Comparison of ENCODE assay signal across 27 cellular contexts in genomic region chrX:23726196-23726595, GRCh38.
DNase-seq lines count a peak whose midpoint lies in the region; ATAC-seq lines count a peak whose summit lies in the region.
"Had no signal": no experiment of that assay in that cellular context is flagged by ENCODE, and none has a peak within 500 bp of the region (broad histone marks: within the 10 kb centered on the region; RNA-seq: fewer than 3 reads in every experiment).

No MANE protein-coding gene starts in this region.

- peak overlapping the region; percentile 60 for H3K27ac Mint-ChIP-seq in activated naive CD8-positive, alpha-beta T cell treated with anti-CD3 and anti-CD28 coated beads, Interleukin-2, amount 50 U/mL, for 24 hours
- H3K27ac Mint-ChIP-seq: activated CD4-positive, alpha-beta memory T cell treated with anti-CD3 and anti-CD28 coated beads, Interleukin-2, amount 10 ng/mL, durations not matched to agents 7 days and 5 days; H9; WTC11 had no signal

- DNase-seq in AML-193 (lab: John Stamatoyannopoulos, UW) (peak; percentile 25 to 47), CD1c-positive myeloid dendritic cell (ENCODE audit: extremely low spot score) (peak; percentile 38), NOMO-1 treated with dmso at 0.1 percent for 144 hours (lab: John Stamatoyannopoulos, UW; ENCODE audit: unreplicated experiment) (peak; percentile 45), NCI-H2029 treated with DMSO at 0.1 percent for 48 hours (lab: John Stamatoyannopoulos, UW) (no peak)
- no peak for DNase-seq in activated naive CD8-positive, alpha-beta T cell treated with anti-CD3 and anti-CD28 coated beads, Interleukin-2, amount 50 U/mL, for 24 hours
- DNase-seq: activated CD4-positive, alpha-beta memory T cell treated with anti-CD3 and anti-CD28 coated beads, Interleukin-2, amount 10 ng/mL, durations not matched to agents 7 days and 5 days; activated naive CD4-positive, alpha-beta T cell treated with anti-CD3 and anti-CD28 coated beads, Interleukin-2, amount 50 U/mL, for 16 hours; activated T-cell treated with anti-CD3 and anti-CD28 coated beads, Interleukin-2, amount 50 U/mL, for 4 hours; CD4-positive, alpha-beta memory T cell; DMS 273 treated with DMSO at 0.1 percent for 48 hours; dorsolateral prefrontal cortex; H9; heart right ventricle; left ventricle myocardium superior; NCI-H1048; NCI-H1930; NCI-H226; NCI-H774; PC-9; SHP77 treated with DMSO at 0.1 percent for 48 hours; T-helper 1 cell had no signal

- ATAC-seq in activated naive CD8-positive, alpha-beta T cell treated with anti-CD3 and anti-CD28 coated beads, Interleukin-2, amount 50 U/mL, for 24 hours, result no peak
- ATAC-seq in GM21360 (IDR thresholded peaks at IDR 0.05; ENCODE audit: unreplicated experiment) (no peak), GM19463 (IDR thresholded peaks at IDR 0.05; ENCODE audit: unreplicated experiment) (no peak), HG03457 (IDR thresholded peaks at IDR 0.05; ENCODE audit: unreplicated experiment) (no peak)
- ATAC-seq: activated T-cell treated with anti-CD3 and anti-CD28 coated beads, Interleukin-2, amount 50 U/mL, for 4 hours; heart right ventricle; K562; left ventricle myocardium superior; WTC11 had no signal

- H3K4me3 Mint-ChIP-seq in activated naive CD8-positive, alpha-beta T cell treated with anti-CD3 and anti-CD28 coated beads, Interleukin-2, amount 50 U/mL, for 24 hours, result no peak overlapping the region
- H3K4me3 Mint-ChIP-seq: activated CD4-positive, alpha-beta memory T cell treated with anti-CD3 and anti-CD28 coated beads, Interleukin-2, amount 10 ng/mL, durations not matched to agents 7 days and 5 days; activated T-cell treated with anti-CD3 and anti-CD28 coated beads, Interleukin-2, amount 50 U/mL, for 4 hours; CD4-positive, alpha-beta memory T cell; central memory CD8-positive, alpha-beta T cell; H9; WTC11 had no signal

- peaks cover 11% of the 10 kb centered on the region for H3K36me3 Mint-ChIP-seq in activated naive CD8-positive, alpha-beta T cell treated with anti-CD3 and anti-CD28 coated beads, Interleukin-2, amount 50 U/mL, for 24 hours (ENCODE audit: low read depth)

- no peaks in the 10 kb centered on the region for H3K27me3 Mint-ChIP-seq in activated naive CD8-positive, alpha-beta T cell treated with anti-CD3 and anti-CD28 coated beads, Interleukin-2, amount 50 U/mL, for 24 hours
- H3K27me3 Mint-ChIP-seq: activated CD4-positive, alpha-beta memory T cell treated with anti-CD3 and anti-CD28 coated beads, Interleukin-2, amount 10 ng/mL, durations not matched to agents 7 days and 5 days; CD4-positive, alpha-beta memory T cell; central memory CD8-positive, alpha-beta T cell had no signal

- no peaks in the 10 kb centered on the region for H3K4me1 Mint-ChIP-seq in activated naive CD8-positive, alpha-beta T cell treated with anti-CD3 and anti-CD28 coated beads, Interleukin-2, amount 50 U/mL, for 24 hours
- H3K4me1 Mint-ChIP-seq: CD4-positive, alpha-beta memory T cell; central memory CD8-positive, alpha-beta T cell; H9; WTC11 had no signal

- H3K9me3 Mint-ChIP-seq in activated naive CD8-positive, alpha-beta T cell treated with anti-CD3 and anti-CD28 coated beads, Interleukin-2, amount 50 U/mL, for 24 hours, result no peaks in the 10 kb centered on the region
- H3K9me3 Mint-ChIP-seq: activated CD4-positive, alpha-beta memory T cell treated with anti-CD3 and anti-CD28 coated beads, Interleukin-2, amount 10 ng/mL, durations not matched to agents 7 days and 5 days; activated T-cell treated with anti-CD3 and anti-CD28 coated beads, Interleukin-2, amount 50 U/mL, for 4 hours; CD4-positive, alpha-beta memory T cell; central memory CD8-positive, alpha-beta T cell; H9; WTC11 had no signal

Comparison
In these comparisons a context has a peak if more than half of its experiments do, and no peak if none do; other contexts are left out.
1. DNase-seq: peak in AML-193 (2 of 2), CD1c-positive myeloid dendritic cell (single experiment) and NOMO-1 treated with dmso at 0.1 percent for 144 hours (single experiment); none in activated naive CD8-positive, alpha-beta T cell treated with anti-CD3 and anti-CD28 coated beads, Interleukin-2, amount 50 U/mL, for 24 hours (single experiment) and NCI-H2029 treated with DMSO at 0.1 percent for 48 hours (single experiment).